Comparison of ENCODE assay signal across 22 cellular contexts in genomic region chr6:45956176-45956575, GRCh38. TPM values are rescaled to one million over a fixed set of nuclear protein-coding genes. Genes with fewer than 3 reads are reported as not detected.
"Had no signal": no experiment of that assay in that cellular context is flagged by ENCODE, and none has a peak within 500 bp of the region (broad histone marks: within the 10 kb centered on the region; RNA-seq: fewer than 3 reads in every experiment).

No MANE protein-coding gene starts in this region.

- H3K36me3 ChIP-seq: SJSA1 had no signal

- H3K27me3 ChIP-seq: Peyer's patch, SJSA1 had no signal

- H3K9me3 ChIP-seq: Peyer's patch, SJSA1 had no signal

- DNase-seq: KBM-7, MV-4-11, NCI-H1048, NCI-H1105, NCI-H1436 treated with DMSO at 0.1 percent for 48 hours, NCI-H1694, NCI-H187 treated with DMSO at 0.1 percent for 48 hours, NCI-H2029 treated with DMSO at 0.1 percent for 48 hours, NCI-H2171 treated with DMSO at 0.1 percent for 48 hours, NCI-H345, NCI-H446 treated with DMSO at 0.1 percent for 48 hours, NCI-H510A treated with DMSO at 0.1 percent for 48 hours, NCI-H526, PC-9, Peyer's patch, Right ventricle myocardium superior, SIG-M5 had no signal

- H3K27ac ChIP-seq: PC-9, Peyer's patch, SJSA1, SK-N-MC had no signal

- H3K4me2 ChIP-seq: PC-9 had no signal

- H3K4me3 ChIP-seq: PC-9, Peyer's patch, SJSA1, SK-N-MC had no signal

- H2AFZ ChIP-seq: PC-9 had no signal

RNA-seq across cellular contexts. Expression of gene CLIC5, which starts 59.5 kb away (rescaled TPM):
- total RNA-seq: LHCN-M2, MCF 10A, RPMI7951 had no signal
